Comparison of ENCODE assay signal across 1 cellular context in genomic region chr4:151454513-151454912, GRCh38.
TF ChIP-seq lines count a peak whose summit lies in the region.

No MANE protein-coding gene starts in this region.

TF ChIP-seq in GM23338, 12 proteins besides CTCF, POLR2A, EP300 and RAD21:
- TF ChIP-seq REST (IDR thresholded peaks at IDR 0.05; ENCODE audit: unreplicated experiment) (no peak), ZNF114 (CRISPR knock-in tag; IDR thresholded peaks at IDR 0.05) (no peak)
